In the genomic region with DNA sequence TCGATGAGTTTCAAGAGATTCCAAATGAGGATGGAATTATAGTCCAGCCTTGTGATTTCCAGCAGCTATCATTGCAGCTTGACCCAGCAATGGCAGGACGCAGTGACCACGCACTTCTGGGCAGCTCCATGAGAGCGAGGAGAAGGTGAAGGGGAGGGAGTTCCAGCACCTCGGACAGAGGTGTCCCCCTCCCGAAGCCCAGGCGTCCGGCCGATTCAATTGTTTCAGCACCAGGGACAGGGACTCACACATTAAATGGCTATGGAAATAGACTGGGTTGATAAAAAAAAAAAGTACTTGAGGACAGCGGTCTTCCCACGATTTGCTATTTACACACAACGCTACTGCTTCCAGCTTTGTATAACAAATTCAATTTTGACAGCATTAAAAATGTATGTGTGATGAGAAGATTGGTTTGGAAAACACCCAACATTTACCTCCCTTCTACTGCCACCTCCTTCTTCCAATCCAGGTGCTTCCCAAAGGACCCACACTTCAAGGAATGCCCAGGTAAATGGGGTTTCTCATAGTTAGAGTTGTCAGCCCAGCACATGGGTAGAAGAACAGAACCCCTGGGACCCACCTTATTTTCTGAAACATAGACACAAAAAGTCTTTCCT, we compare ENCODE assay signal across 8 cellular contexts.
A peak's percentile ranks its signal among the peaks of the same experiment; 100 is the strongest.
DNase-seq lines count a peak whose midpoint lies in the region; ATAC-seq and TF ChIP-seq lines count a peak whose summit lies in the region.

No MANE protein-coding gene starts in this region.

- H3K4me2 ChIP-seq in OCI-LY7 (ENCODE audit: low read length), result no peak overlapping the region

- H3K9me2 ChIP-seq in OCI-LY7 (ENCODE audit: insufficient read depth, low read length), result no peaks in the 10 kb centered on the region

- peak; percentile 59 for DNase-seq in GM12865 (ENCODE audit: low read depth)
- DNase-seq in OCI-LY7 (ENCODE audit: low spot score), result peak; percentile 56
- DNase-seq in cerebellar cortex (ENCODE audit: low spot score), result peak; percentile 39
- DNase-seq in lung microvascular endothelial cell (ENCODE audit: low read depth in 2 of 2), result peak; percentile 85 to 90
- no peak for DNase-seq in NCI-H1436 (lab: John Stamatoyannopoulos, UW)

- ATAC-seq in GM21528 (IDR thresholded peaks at IDR 0.05; ENCODE audit: low FRiP score, unreplicated experiment) (no peak), GM21723 (IDR thresholded peaks at IDR 0.05; ENCODE audit: unreplicated experiment) (no peak), HG03469 (IDR thresholded peaks at IDR 0.05; ENCODE audit: unreplicated experiment) (no peak)

- BruUV-seq in OCI-LY7 (replicated peaks; lab: Mats Ljungman, UMichigan), result no TSS peak

- no peaks in the 10 kb centered on the region for H3K79me2 ChIP-seq in OCI-LY7 (ENCODE audit: insufficient read depth, low read depth, low read length)

- no peaks in the 10 kb centered on the region for H4K20me1 ChIP-seq in OCI-LY7 (ENCODE audit: insufficient read depth, low read length)

- no peaks in the 10 kb centered on the region for H3K9me3 ChIP-seq in OCI-LY7 (ENCODE audit: low read length)

- POLR2A ChIA-PET in OCI-LY7 (lab: Charles Lee), result no interaction called here

- TF ChIP-seq CTCF in GM12865 (IDR thresholded peaks at IDR 0.05; ENCODE audit: insufficient read depth, low read depth, low read length, missing control alignments) (no peak), OCI-LY7 (conservative IDR thresholded peaks at IDR 0.05; ENCODE audit: low read length) (no peak)

- no peaks in the 10 kb centered on the region for H3K4me1 ChIP-seq in OCI-LY7 (ENCODE audit: insufficient read depth, low read length, poor library complexity, severe bottlenecking)

- H2AFZ ChIP-seq in OCI-LY7 (ENCODE audit: low read length), result no peak overlapping the region

- CTCF ChIA-PET in OCI-LY7 (lab: Charles Lee; ENCODE audit: unreplicated experiment), result no interaction called here

- H3K4me3 ChIP-seq in GM12865 (ENCODE audit: low read depth, low read length), result no peak overlapping the region
- no peak overlapping the region for H3K4me3 ChIP-seq in OCI-LY7 (ENCODE audit: low read depth, low read length, poor library complexity, severe bottlenecking)

- no peak overlapping the region for H3K27ac ChIP-seq in OCI-LY7 (ENCODE audit: low read depth, low read length, poor library complexity, severe bottlenecking)

- H3K36me3 ChIP-seq in OCI-LY7 (ENCODE audit: insufficient read depth, low read length), result no peaks in the 10 kb centered on the region

- intact Hi-C loops in OCI-LY7 (cut with micrococcal nuclease; ENCODE audit: unreplicated experiment), result no loop called here
